Comparison of ENCODE assay signal across 11 cellular contexts in genomic region chr1:54331091-54331772, GRCh38.
DNase-seq lines count a peak whose midpoint lies in the region; ATAC-seq and TF ChIP-seq lines count a peak whose summit lies in the region.
"Had no signal": no experiment of that assay in that cellular context is flagged by ENCODE, and none has a peak within 500 bp of the region (broad histone marks: within the 10 kb centered on the region; RNA-seq: fewer than 3 reads in every experiment).

No MANE protein-coding gene starts in this region.

- no peaks in the 10 kb centered on the region for H3K9me3 Mint-ChIP-seq in neural progenitor cell

- peaks cover 100% of the 10 kb centered on the region for H3K79me2 ChIP-seq in neural progenitor cell (ENCODE audit: low read depth)

- no peak overlapping the region for H2AFZ ChIP-seq in neural progenitor cell (replicated peaks)

- peaks cover 3% of the 10 kb centered on the region for H3K27me3 Mint-ChIP-seq in neural progenitor cell (ENCODE audit: insufficient read depth, low read depth)

- TF ChIP-seq CTCF in C4-2B (conservative IDR thresholded peaks at IDR 0.05) (no peak), neural progenitor cell (IDR thresholded peaks at IDR 0.05) (no peak)

- no peak overlapping the region for H3K4me3 ChIP-seq in neural progenitor cell

- peaks cover 96% of the 10 kb centered on the region for H3K4me1 Mint-ChIP-seq in neural progenitor cell

- H3K27ac Mint-ChIP-seq in neural progenitor cell: peak overlapping the region; percentile 1

- DNase-seq in NCI-H2029 (lab: John Stamatoyannopoulos, UW) (peak; percentile 73), dedifferentiated amniotic fluid mesenchymal stem cell (ENCODE audit: extremely low spot score) (peak; percentile 79), neural progenitor cell (ENCODE audit: low spot score) (peak; percentile 41)
- no peak for DNase-seq in stimulated activated CD4-positive, alpha-beta T cell treated with anti-CD3 and anti-CD28 coated beads, Interleukin-1b, Interleukin-23, amount 100 ng/mL, for 48 hours
- no peak for DNase-seq in stimulated activated CD4-positive, alpha-beta T cell treated with anti-CD3 and anti-CD28 coated beads, Interleukin-4, amount 100 ng/mL, for 24 hours
- DNase-seq: activated CD4-positive, alpha-beta T cell treated with anti-CD3 and anti-CD28 coated beads, Interleukin-2, amount 50 U/mL, for 4 hours; RPMI8226 had no signal

- H3K27ac ChIP-seq in C4-2B: peak overlapping the region; percentile 18
- no peak overlapping the region for H3K27ac ChIP-seq in neural progenitor cell
- H3K27ac ChIP-seq: KMS-11 had no signal

- H3K4me1 ChIP-seq in neural progenitor cell: peaks cover 87% of the 10 kb centered on the region

- peaks cover 34% of the 10 kb centered on the region for H3F3A ChIP-seq in neural progenitor cell (ENCODE audit: low read depth)

- peak overlapping the region; percentile 41 for H3K4me2 ChIP-seq in neural progenitor cell
- H3K4me2 ChIP-seq: KMS-11 had no signal

- H3K9ac ChIP-seq in neural progenitor cell: no peak overlapping the region
- H3K9ac ChIP-seq: KMS-11 had no signal

- H3K4me3 Mint-ChIP-seq in neural progenitor cell: peak overlapping the region; percentile 47

- ATAC-seq in HG02870 (IDR thresholded peaks at IDR 0.05; ENCODE audit: unreplicated experiment) (no peak), HG03571 (IDR thresholded peaks at IDR 0.05; ENCODE audit: unreplicated experiment) (no peak)

- peaks cover 8% of the 10 kb centered on the region for H3K36me3 Mint-ChIP-seq in neural progenitor cell

- no peaks in the 10 kb centered on the region for H3K27me3 ChIP-seq in neural progenitor cell

- no peaks in the 10 kb centered on the region for H3K9me3 ChIP-seq in neural progenitor cell (ENCODE audit: low read depth)

- H3K36me3 ChIP-seq in neural progenitor cell: no peaks in the 10 kb centered on the region

- H4K20me1 ChIP-seq in neural progenitor cell (ENCODE audit: low read depth): peaks cover 100% of the 10 kb centered on the region

Comparison
In these comparisons a context has a peak if more than half of its experiments do, and no peak if none do; other contexts are left out.
1. DNase-seq: peak in NCI-H2029 (single experiment), dedifferentiated amniotic fluid mesenchymal stem cell (single experiment) and neural progenitor cell (single experiment); none in stimulated activated CD4-positive, alpha-beta T cell treated with anti-CD3 and anti-CD28 coated beads, Interleukin-1b, Interleukin-23, amount 100 ng/mL, for 48 hours (single experiment) and stimulated activated CD4-positive, alpha-beta T cell treated with anti-CD3 and anti-CD28 coated beads, Interleukin-4, amount 100 ng/mL, for 24 hours (single experiment).